ENCODE assay signal across 2 cellular contexts in the genomic region with DNA sequence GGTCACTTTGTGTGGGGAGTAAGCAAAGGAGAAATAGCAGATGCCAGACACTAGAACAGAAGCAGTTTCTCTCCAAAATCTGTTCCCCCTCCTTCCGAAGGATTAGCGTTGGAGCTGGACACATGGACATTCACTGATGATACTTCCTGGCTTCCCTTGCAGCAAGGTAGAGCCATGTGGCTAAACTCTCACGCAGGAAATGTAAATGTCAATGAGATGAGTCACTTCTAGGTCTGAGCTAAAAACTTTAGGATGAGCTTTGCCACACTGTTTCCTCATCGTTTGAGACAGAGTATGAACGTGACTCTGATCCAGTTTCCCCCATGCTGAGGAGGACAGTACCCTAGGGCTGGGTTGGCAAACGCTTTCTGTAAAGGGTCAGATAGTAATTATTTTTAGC.
TF ChIP-seq lines count a peak whose summit lies in the region.

No MANE protein-coding gene starts in this region.

TF ChIP-seq in Ishikawa, 13 proteins besides CTCF, POLR2A, EP300 and RAD21 (continued from another document):
- TF ChIP-seq, protein P1, sequence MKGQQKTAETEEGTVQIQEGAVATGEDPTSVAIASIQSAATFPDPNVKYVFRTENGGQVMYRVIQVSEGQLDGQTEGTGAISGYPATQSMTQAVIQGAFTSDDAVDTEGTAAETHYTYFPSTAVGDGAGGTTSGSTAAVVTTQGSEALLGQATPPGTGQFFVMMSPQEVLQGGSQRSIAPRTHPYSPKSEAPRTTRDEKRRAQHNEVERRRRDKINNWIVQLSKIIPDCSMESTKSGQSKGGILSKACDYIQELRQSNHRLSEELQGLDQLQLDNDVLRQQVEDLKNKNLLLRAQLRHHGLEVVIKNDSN (IDR thresholded peaks at IDR 0.05) = peak; percentile 19; the same call in 1 of the 2 replicates

TF ChIP-seq in GM12878, 131 proteins besides CTCF, POLR2A, EP300 and RAD21 (continued from another document):
- TF ChIP-seq ZBTB40 (IDR thresholded peaks at IDR 0.05; ENCODE audit: borderline replicate concordance) = no peak
- TF ChIP-seq, protein P2, sequence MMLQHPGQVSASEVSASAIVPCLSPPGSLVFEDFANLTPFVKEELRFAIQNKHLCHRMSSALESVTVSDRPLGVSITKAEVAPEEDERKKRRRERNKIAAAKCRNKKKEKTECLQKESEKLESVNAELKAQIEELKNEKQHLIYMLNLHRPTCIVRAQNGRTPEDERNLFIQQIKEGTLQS (IDR thresholded peaks at IDR 0.05; ENCODE audit: borderline replicate concordance, extremely low read depth, low read depth, low read length) = no peak
- no peak for TF ChIP-seq FOXM1 (IDR thresholded peaks at IDR 0.05; ENCODE audit: low read depth, low read length)
- no peak for TF ChIP-seq MTA2 (IDR thresholded peaks at IDR 0.05; ENCODE audit: low read depth)
- no peak for TF ChIP-seq SKIL (IDR thresholded peaks at IDR 0.05; ENCODE audit: low read depth, poor library complexity, severe bottlenecking)
- TF ChIP-seq CHD1 (IDR thresholded peaks at IDR 0.05; ENCODE audit: low read depth, low read length) = no peak
- no peak for TF ChIP-seq JUND (IDR thresholded peaks at IDR 0.05; ENCODE audit: low read depth, low read length)
- no peak for TF ChIP-seq RUNX3 (IDR thresholded peaks at IDR 0.05; ENCODE audit: low read length)
- no peak for TF ChIP-seq BRCA1 (IDR thresholded peaks at IDR 0.05; ENCODE audit: low read depth, low read length)
- no peak for TF ChIP-seq KAT2A (conservative IDR thresholded peaks at IDR 0.05; ENCODE audit: control insufficient read depth, low read depth, low read length)
- no peak for TF ChIP-seq CHD4 (IDR thresholded peaks at IDR 0.05)
- no peak for TF ChIP-seq POU2F2 (IDR thresholded peaks at IDR 0.05; ENCODE audit: borderline replicate concordance, low read depth, low read length)
- TF ChIP-seq SMARCA5 (IDR thresholded peaks at IDR 0.05) = no peak
- TF ChIP-seq ZBED1 (IDR thresholded peaks at IDR 0.05; ENCODE audit: borderline replicate concordance) = no peak
- TF ChIP-seq TARDBP (IDR thresholded peaks at IDR 0.05; ENCODE audit: borderline replicate concordance) = no peak
